Comparison of ENCODE assay signal across 28 cellular contexts in genomic region chr22:49136816-49137180, GRCh38.
"Had no signal": no experiment of that assay in that cellular context is flagged by ENCODE, and none has a peak within 500 bp of the region (broad histone marks: within the 10 kb centered on the region; RNA-seq: fewer than 3 reads in every experiment).

No MANE protein-coding gene starts in this region.

- H3K27ac ChIP-seq: ascending aorta, breast epithelium, cardiac muscle cell, epithelial cell of prostate, esophagus squamous epithelium, gastrocnemius medialis, heart left ventricle, WERI-Rb-1 had no signal

- H3K4me3 ChIP-seq: ascending aorta, breast epithelium, cardiac muscle cell, esophagus squamous epithelium, gastrocnemius medialis, heart left ventricle had no signal

- ATAC-seq: activated CD4-positive, CD25-positive, alpha-beta regulatory T cell treated with anti-CD3 and anti-CD28 coated beads, Interleukin-2, amount 50 U/mL, for 24 hours; activated CD8-positive, alpha-beta T cell treated with anti-CD3 and anti-CD28 coated beads for 36 hours; activated naive CD4-positive, alpha-beta T cell treated with anti-CD3 and anti-CD28 coated beads, Interleukin-2, amount 50 U/mL, for 72 hours; activated T-cell treated with anti-CD3 and anti-CD28 coated beads, Interleukin-2, amount 50 U/mL, for 72 hours; gastrocnemius medialis; heart left ventricle; T-helper 17 cell had no signal

- H3K36me3 ChIP-seq: ascending aorta, breast epithelium, cardiac muscle cell, esophagus squamous epithelium, gastrocnemius medialis, heart left ventricle, WERI-Rb-1 had no signal

- H3K9me3 ChIP-seq: ascending aorta, breast epithelium, esophagus squamous epithelium, gastrocnemius medialis, heart left ventricle had no signal

- H3K27me3 ChIP-seq: ascending aorta, cardiac muscle cell had no signal

- H3K4me1 ChIP-seq: ascending aorta, breast epithelium, esophagus squamous epithelium, gastrocnemius medialis, heart left ventricle had no signal

- DNase-seq: activated B cell treated with CpG ODN at 0.5 μM for 24 hours; activated CD4-positive, alpha-beta T cell treated with anti-CD3 and anti-CD28 coated beads for 48 hours; activated CD4-positive, alpha-beta T cell treated with anti-CD3 and anti-CD28 coated beads, Interleukin-2, amount 50 U/mL, for 1 hour; activated CD4-positive, alpha-beta T cell treated with anti-CD3 and anti-CD28 coated beads, Interleukin-2, amount 50 U/mL, for 48 hours; activated CD8-positive, alpha-beta memory T cell treated with anti-CD3 and anti-CD28 coated beads for 24 hours; activated CD8-positive, alpha-beta T cell treated with anti-CD3 and anti-CD28 coated beads for 36 hours; activated gamma-delta T cell; activated naive CD4-positive, alpha-beta T cell; activated naive CD4-positive, alpha-beta T cell treated with anti-CD3 and anti-CD28 coated beads, Interleukin-2, amount 10 ng/mL, durations not matched to agents 7 days and 5 days; activated naive CD8-positive, alpha-beta T cell treated with anti-CD3 and anti-CD28 coated beads, Interleukin-2, amount 10 ng/mL, durations not matched to agents 7 days and 5 days; activated T-cell treated with anti-CD3 and anti-CD28 coated beads for 4 hours; activated T-cell treated with anti-CD3 and anti-CD28 coated beads, Interleukin-2, amount 50 U/mL, for 24 hours; activated T-cell treated with anti-CD3 and anti-CD28 coated beads, Interleukin-2, amount 50 U/mL, for 72 hours; effector CD8-positive, alpha-beta T cell; esophagus squamous epithelium; gastrocnemius medialis; glutamatergic neuron; T-helper 1 cell; T-helper 17 cell; T1000; WERI-Rb-1 had no signal
